8 cellular contexts compared by ENCODE assay signal in genomic region chr4:73653695-73654106, GRCh38. TPM values are rescaled to one million over a fixed set of nuclear protein-coding genes. Genes with fewer than 3 reads are reported as not detected.
A peak's percentile ranks its signal among the peaks of the same experiment; 100 is the strongest.
DNase-seq lines count a peak whose midpoint lies in the region; ATAC-seq and TF ChIP-seq lines count a peak whose summit lies in the region.

No MANE protein-coding gene starts in this region.

- H3K36me3 ChIP-seq in HAP-1 (replicated peaks) = no peaks in the 10 kb centered on the region

- in situ Hi-C loops in ACHN (cut with HindIII; ENCODE audit: low pct_ligation_motif_present, low pct_unique_long_range_greater_than_20kb, low sequenced_read_pairs) (no loop called here), HAP-1 (cut with MboI; ENCODE audit: low sequenced_read_pairs) (loop anchor here (10.0 to 25.0 kb wide), 2 partner anchors 216 to 309 kb away; partner anchors contain the start of gene AFP)

- DNase-seq in ACHN (peak; percentile 42), GM10248 (ENCODE audit: extremely low spot score) (peak; percentile 43), HAP-1 (ENCODE audit: low spot score in 2 of 2) (peak; percentile 7 to 11), M059J (ENCODE audit: low read depth) (peak; percentile 36), RKO (ENCODE audit: low spot score) (peak; percentile 56), epidermal melanocyte (ENCODE audit: insufficient read length, low spot score) (peak; percentile 43)

- H3K27me3 ChIP-seq in HAP-1 (ENCODE audit: low read depth) = peaks cover 2% of the 10 kb centered on the region; the same call in 1 of the 2 replicates

- peak; percentile 16 for TF ChIP-seq CTCF in GM10248 (IDR thresholded peaks at IDR 0.05; ENCODE audit: control extremely low read depth, extremely low read depth, low read depth, missing control alignments)
- TF ChIP-seq CTCF in nephron (IDR thresholded peaks at IDR 0.05; ENCODE audit: unreplicated experiment in 3 of 3) = peak; percentile 56 to 72 (median 59)

- H3K4me3 Mint-ChIP-seq in nephron = no peak overlapping the region

- no peaks in the 10 kb centered on the region for H3K9me3 ChIP-seq in HAP-1

- H3K4me1 ChIP-seq in HAP-1 = no peaks in the 10 kb centered on the region

- ATAC-seq in HG02973 (IDR thresholded peaks at IDR 0.05; ENCODE audit: unreplicated experiment) = no peak

- no peaks in the 10 kb centered on the region for H3K4me1 Mint-ChIP-seq in nephron

- no peak overlapping the region for H3K27ac Mint-ChIP-seq in nephron

- peaks cover 7% of the 10 kb centered on the region for H3K27me3 Mint-ChIP-seq in nephron (ENCODE audit: low read depth)

- POLR2A ChIA-PET in GM10248 (lab: Yijun Ruan, JAX) = interaction anchor here (0.7 kb wide), 1 partner anchor 48 kb away, joined by 8 read pairs; no protein-coding TSS in a partner anchor

- no peak overlapping the region for H3K4me3 ChIP-seq in HAP-1

- H3K36me3 Mint-ChIP-seq in nephron (ENCODE audit: low read depth) = no peaks in the 10 kb centered on the region

- CTCF ChIA-PET in GM10248 (lab: Yijun Ruan, JAX) = interaction anchor here (0.6 to 6.7 kb wide), 24 partner anchors 8 to 626 kb away, joined by 3 to 115 read pairs (median 3); no protein-coding TSS in a partner anchor

- H3K9me3 Mint-ChIP-seq in nephron = no peaks in the 10 kb centered on the region

RNA-seq across cellular contexts. Expression of gene RASSF6, which starts 33.5 kb away (rescaled TPM):
- 0.02 TPM in 1 of 2 replicates, not detected in the other for total RNA-seq in M059J (2014; rRNA removed; shearing (Covaris generic))
